9 cellular contexts compared by ENCODE assay signal in the genomic region with DNA sequence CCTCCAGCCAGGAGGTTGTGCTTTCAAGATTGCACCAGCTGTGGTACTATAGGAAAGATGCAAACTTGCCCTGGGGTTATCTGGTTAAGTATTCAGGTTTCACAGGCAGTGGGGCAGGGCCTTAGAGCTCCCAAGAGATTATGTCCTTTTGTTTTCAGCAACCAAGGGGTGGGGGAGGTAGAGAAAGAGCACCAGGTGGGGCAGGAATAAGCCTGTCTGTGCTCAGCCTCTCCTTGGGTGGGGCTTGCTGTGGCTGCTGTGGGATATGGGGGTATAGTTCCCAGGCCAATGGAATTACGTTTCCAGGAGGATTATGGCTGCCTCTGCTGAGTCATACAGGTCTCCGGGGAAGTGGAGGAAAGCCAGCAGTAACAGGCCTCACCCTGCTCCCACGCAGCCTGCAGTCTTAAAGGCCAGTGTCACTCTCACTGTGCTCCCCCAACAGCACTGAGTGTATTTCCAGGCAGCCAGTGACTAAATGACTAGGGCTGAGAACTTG.
DNase-seq lines count a peak whose midpoint lies in the region; ATAC-seq and TF ChIP-seq lines count a peak whose summit lies in the region.
"Had no signal": no experiment of that assay in that cellular context is flagged by ENCODE, and none has a peak within 500 bp of the region (broad histone marks: within the 10 kb centered on the region; RNA-seq: fewer than 3 reads in every experiment).

No MANE protein-coding gene starts in this region.

- peak; percentile 88 for DNase-seq in NCI-H2029 (lab: John Stamatoyannopoulos, UW)
- DNase-seq in mammary epithelial cell = peak; percentile 99
- DNase-seq in non-pigmented ciliary epithelial cell (ENCODE audit: low read depth) = peak; percentile 10
- no peak for DNase-seq in dorsolateral prefrontal cortex
- no peak for DNase-seq in mesenteric fat pad (ENCODE audit: low spot score)
- DNase-seq: SIG-M5 had no signal

- intact Hi-C loops in mammary epithelial cell (cut with micrococcal nuclease) (no loop called here), dorsolateral prefrontal cortex (cut with DNase I) (no loop called here)

- CTCF ChIA-PET in mammary epithelial cell (lab: Charles Lee; ENCODE audit: low non-redundant PET) = no interaction called here

- no peaks in the 10 kb centered on the region for H3K36me3 ChIP-seq in mammary epithelial cell (ENCODE audit: insufficient read depth, low read length)

- ATAC-seq in GM18909 (IDR thresholded peaks at IDR 0.05; ENCODE audit: poor library complexity, unreplicated experiment) (peak; percentile 51), GM18502 (IDR thresholded peaks at IDR 0.05; ENCODE audit: poor library complexity, unreplicated experiment) (no peak), SK-N-SH treated with all-trans-retinoic acid at 6 μM for 48 hours (no peak)

- peak overlapping the region in 2 of 3 experiments; percentile 25 to 39 for H3K4me3 ChIP-seq in mammary epithelial cell (replicated peaks in 1 of 3; ENCODE audit: insufficient read depth in 1 of 3, low read depth in 2 of 3, low read length in 3 of 3)
- no peak overlapping the region for H3K4me3 ChIP-seq in dorsolateral prefrontal cortex

- no peaks in the 10 kb centered on the region for H3K9me3 ChIP-seq in mammary epithelial cell (replicated peaks; ENCODE audit: insufficient read depth, low read length)

- peaks cover 19% of the 10 kb centered on the region for H3K4me1 ChIP-seq in mammary epithelial cell (ENCODE audit: insufficient read depth, low read length)

- peak overlapping the region; percentile 68 for H3K4me2 ChIP-seq in mammary epithelial cell (ENCODE audit: insufficient read depth, low read depth, low read length)

- H3K27ac ChIP-seq in mammary epithelial cell (ENCODE audit: insufficient read depth, low read depth, low read length) (peak overlapping the region; percentile 88), dorsolateral prefrontal cortex (no peak overlapping the region)

- H3K27me3 ChIP-seq in mammary epithelial cell (ENCODE audit: insufficient read depth, low read length) (no peaks in the 10 kb centered on the region), dorsolateral prefrontal cortex (no peaks in the 10 kb centered on the region)

- dilution Hi-C loops in mammary epithelial cell (cut with HindIII; ENCODE audit: low sequenced_read_pairs) = no loop called here

- BruUV-seq in mammary epithelial cell (replicated peaks; lab: Mats Ljungman, UMichigan) = no TSS peak

- in situ Hi-C loops in mammary epithelial cell (cut with MboI; ENCODE audit: low sequenced_read_pairs in 2 of 2) = no loop called here

- no peak for TF ChIP-seq CTCF in mammary epithelial cell (conservative IDR thresholded peaks at IDR 0.05 in 1 of 2, IDR thresholded peaks at IDR 0.05 in 1 of 2; ENCODE audit: extremely low read depth in 1 of 2, insufficient read depth in 1 of 2, low read depth in 1 of 2, low read length in 2 of 2)
- no peak for TF ChIP-seq CTCF in dorsolateral prefrontal cortex (IDR thresholded peaks at IDR 0.05 in 54 of 56, conservative IDR thresholded peaks at IDR 0.05 in 2 of 56; ENCODE audit: low read depth in 1 of 56, partially characterized antibody in 56 of 56)

- peak overlapping the region; percentile 83 for H2AFZ ChIP-seq in mammary epithelial cell (ENCODE audit: low read depth, low read length)

- no peaks in the 10 kb centered on the region for H4K20me1 ChIP-seq in mammary epithelial cell (ENCODE audit: insufficient read depth, low read length)

- H3K79me2 ChIP-seq in mammary epithelial cell (ENCODE audit: insufficient read depth, low read length) = no peaks in the 10 kb centered on the region

- peak overlapping the region; percentile 66 for H3K9ac ChIP-seq in mammary epithelial cell (ENCODE audit: insufficient read depth, low read length)

- WGBS in mammary epithelial cell (ENCODE audit: low coverage, missing lambda C conversion rate) = 0% methylated on average over 2 of the region's 3 CpGs

TF ChIP-seq in SK-N-SH treated with all-trans-retinoic acid at 6 μM for 48 hours, 23 proteins besides CTCF, POLR2A, EP300 and RAD21:
- TF ChIP-seq, protein P1, sequence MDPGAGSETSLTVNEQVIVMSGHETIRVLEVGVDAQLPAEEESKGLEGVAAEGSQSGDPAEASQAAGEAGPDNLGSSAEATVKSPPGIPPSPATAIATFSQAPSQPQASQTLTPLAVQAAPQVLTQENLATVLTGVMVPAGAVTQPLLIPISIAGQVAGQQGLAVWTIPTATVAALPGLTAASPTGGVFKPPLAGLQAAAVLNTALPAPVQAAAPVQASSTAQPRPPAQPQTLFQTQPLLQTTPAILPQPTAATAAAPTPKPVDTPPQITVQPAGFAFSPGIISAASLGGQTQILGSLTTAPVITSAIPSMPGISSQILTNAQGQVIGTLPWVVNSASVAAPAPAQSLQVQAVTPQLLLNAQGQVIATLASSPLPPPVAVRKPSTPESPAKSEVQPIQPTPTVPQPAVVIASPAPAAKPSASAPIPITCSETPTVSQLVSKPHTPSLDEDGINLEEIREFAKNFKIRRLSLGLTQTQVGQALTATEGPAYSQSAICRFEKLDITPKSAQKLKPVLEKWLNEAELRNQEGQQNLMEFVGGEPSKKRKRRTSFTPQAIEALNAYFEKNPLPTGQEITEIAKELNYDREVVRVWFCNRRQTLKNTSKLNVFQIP (CRISPR knock-in tag; IDR thresholded peaks at IDR 0.05; ENCODE audit: borderline replicate concordance, low read depth) = no peak
- TF ChIP-seq ESRRG (CRISPR knock-in tag; IDR thresholded peaks at IDR 0.05) (no peak), ZFP30 (CRISPR knock-in tag; IDR thresholded peaks at IDR 0.05) (no peak), ZFP3 (CRISPR knock-in tag; IDR thresholded peaks at IDR 0.05) (no peak), GLIS3 (CRISPR knock-in tag; IDR thresholded peaks at IDR 0.05) (no peak), RARB (CRISPR knock-in tag; IDR thresholded peaks at IDR 0.05) (no peak), CSDC2 (CRISPR knock-in tag; IDR thresholded peaks at IDR 0.05) (no peak), PPARA (CRISPR knock-in tag; IDR thresholded peaks at IDR 0.05; ENCODE audit: borderline replicate concordance) (no peak), ZNF70 (CRISPR knock-in tag; IDR thresholded peaks at IDR 0.05) (no peak), ISL1 (CRISPR knock-in tag; IDR thresholded peaks at IDR 0.05) (no peak), SNAI2 (CRISPR knock-in tag; IDR thresholded peaks at IDR 0.05) (no peak), BACH2 (CRISPR knock-in tag; IDR thresholded peaks at IDR 0.05; ENCODE audit: borderline replicate concordance) (no peak), TOX (CRISPR knock-in tag; IDR thresholded peaks at IDR 0.05; ENCODE audit: borderline replicate concordance) (no peak), ZNF8 (CRISPR knock-in tag; IDR thresholded peaks at IDR 0.05) (no peak), ZC3H10 (CRISPR knock-in tag; IDR thresholded peaks at IDR 0.05) (no peak), TCF4 (CRISPR knock-in tag; IDR thresholded peaks at IDR 0.05; ENCODE audit: borderline replicate concordance) (no peak), ZNF565 (CRISPR knock-in tag; conservative IDR thresholded peaks at IDR 0.05; ENCODE audit: low read depth) (no peak)
- TF ChIP-seq, protein P2, sequence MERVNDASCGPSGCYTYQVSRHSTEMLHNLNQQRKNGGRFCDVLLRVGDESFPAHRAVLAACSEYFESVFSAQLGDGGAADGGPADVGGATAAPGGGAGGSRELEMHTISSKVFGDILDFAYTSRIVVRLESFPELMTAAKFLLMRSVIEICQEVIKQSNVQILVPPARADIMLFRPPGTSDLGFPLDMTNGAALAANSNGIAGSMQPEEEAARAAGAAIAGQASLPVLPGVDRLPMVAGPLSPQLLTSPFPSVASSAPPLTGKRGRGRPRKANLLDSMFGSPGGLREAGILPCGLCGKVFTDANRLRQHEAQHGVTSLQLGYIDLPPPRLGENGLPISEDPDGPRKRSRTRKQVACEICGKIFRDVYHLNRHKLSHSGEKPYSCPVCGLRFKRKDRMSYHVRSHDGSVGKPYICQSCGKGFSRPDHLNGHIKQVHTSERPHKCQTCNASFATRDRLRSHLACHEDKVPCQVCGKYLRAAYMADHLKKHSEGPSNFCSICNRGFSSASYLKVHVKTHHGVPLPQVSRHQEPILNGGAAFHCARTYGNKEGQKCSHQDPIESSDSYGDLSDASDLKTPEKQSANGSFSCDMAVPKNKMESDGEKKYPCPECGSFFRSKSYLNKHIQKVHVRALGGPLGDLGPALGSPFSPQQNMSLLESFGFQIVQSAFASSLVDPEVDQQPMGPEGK (CRISPR knock-in tag; IDR thresholded peaks at IDR 0.05; ENCODE audit: borderline replicate concordance) = no peak
- TF ChIP-seq, protein P3, sequence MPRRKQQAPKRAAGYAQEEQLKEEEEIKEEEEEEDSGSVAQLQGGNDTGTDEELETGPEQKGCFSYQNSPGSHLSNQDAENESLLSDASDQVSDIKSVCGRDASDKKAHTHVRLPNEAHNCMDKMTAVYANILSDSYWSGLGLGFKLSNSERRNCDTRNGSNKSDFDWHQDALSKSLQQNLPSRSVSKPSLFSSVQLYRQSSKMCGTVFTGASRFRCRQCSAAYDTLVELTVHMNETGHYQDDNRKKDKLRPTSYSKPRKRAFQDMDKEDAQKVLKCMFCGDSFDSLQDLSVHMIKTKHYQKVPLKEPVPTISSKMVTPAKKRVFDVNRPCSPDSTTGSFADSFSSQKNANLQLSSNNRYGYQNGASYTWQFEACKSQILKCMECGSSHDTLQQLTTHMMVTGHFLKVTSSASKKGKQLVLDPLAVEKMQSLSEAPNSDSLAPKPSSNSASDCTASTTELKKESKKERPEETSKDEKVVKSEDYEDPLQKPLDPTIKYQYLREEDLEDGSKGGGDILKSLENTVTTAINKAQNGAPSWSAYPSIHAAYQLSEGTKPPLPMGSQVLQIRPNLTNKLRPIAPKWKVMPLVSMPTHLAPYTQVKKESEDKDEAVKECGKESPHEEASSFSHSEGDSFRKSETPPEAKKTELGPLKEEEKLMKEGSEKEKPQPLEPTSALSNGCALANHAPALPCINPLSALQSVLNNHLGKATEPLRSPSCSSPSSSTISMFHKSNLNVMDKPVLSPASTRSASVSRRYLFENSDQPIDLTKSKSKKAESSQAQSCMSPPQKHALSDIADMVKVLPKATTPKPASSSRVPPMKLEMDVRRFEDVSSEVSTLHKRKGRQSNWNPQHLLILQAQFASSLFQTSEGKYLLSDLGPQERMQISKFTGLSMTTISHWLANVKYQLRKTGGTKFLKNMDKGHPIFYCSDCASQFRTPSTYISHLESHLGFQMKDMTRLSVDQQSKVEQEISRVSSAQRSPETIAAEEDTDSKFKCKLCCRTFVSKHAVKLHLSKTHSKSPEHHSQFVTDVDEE (CRISPR knock-in tag; IDR thresholded peaks at IDR 0.05) = no peak

Comparison
In these comparisons a context has a peak if more than half of its experiments do, and no peak if none do; other contexts are left out.
1. DNase-seq: peak in NCI-H2029 (single experiment), mammary epithelial cell (single experiment) and non-pigmented ciliary epithelial cell (single experiment); none in dorsolateral prefrontal cortex (0 of 10) and mesenteric fat pad (single experiment).
2. H3K4me3 ChIP-seq: peak in mammary epithelial cell (2 of 3); none in dorsolateral prefrontal cortex (0 of 59).